8 cellular contexts compared by ENCODE assay signal in the genomic region with DNA sequence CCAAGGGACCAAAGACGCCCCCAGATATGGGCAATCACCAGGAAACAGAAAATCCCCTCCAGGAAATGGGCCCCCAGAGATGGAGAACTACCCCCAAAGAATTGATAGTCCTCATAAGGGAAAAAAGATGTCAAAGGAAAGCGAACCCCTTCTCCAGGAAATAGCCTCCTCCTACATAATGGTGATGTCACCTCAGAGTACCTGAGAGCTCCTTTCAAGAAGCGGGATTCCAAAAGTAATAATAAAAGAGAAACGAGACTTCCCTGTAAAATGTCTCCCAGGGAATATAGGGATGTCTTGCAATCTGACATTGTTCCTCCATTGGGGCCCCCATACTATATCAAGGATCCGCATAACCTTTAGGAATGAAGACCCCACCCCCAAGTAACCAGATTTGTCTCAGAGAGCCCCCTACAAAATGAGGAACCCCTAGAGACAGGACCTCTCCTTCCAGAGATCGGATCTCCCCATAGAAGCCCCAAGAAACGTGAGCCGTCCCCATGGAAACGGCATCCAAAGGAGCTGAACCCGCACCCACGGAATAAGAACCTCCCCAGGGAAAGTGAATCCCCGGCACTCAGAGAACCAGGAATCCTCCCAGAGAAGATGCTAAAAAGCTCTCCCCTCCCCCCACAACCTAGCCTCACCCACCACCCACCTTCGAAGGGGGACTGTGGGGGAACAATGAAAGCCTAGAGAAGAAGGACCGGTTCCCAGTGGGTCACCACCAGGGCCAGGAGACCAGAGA. TPM values are rescaled to one million over a fixed set of nuclear protein-coding genes. Genes with fewer than 3 reads are reported as not detected.
DNase-seq lines count a peak whose midpoint lies in the region; ATAC-seq and TF ChIP-seq lines count a peak whose summit lies in the region.

No MANE protein-coding gene starts in this region.

- no peak for TF ChIP-seq CTCF in heart left ventricle (IDR thresholded peaks at IDR 0.05)
- TF ChIP-seq CTCF in right lobe of liver (IDR thresholded peaks at IDR 0.05): no peak
- no peak for TF ChIP-seq CTCF in tibial nerve (IDR thresholded peaks at IDR 0.05)

- no peaks in the 10 kb centered on the region for H3K9me3 ChIP-seq in heart left ventricle
- no peaks in the 10 kb centered on the region for H3K9me3 ChIP-seq in right lobe of liver
- no peaks in the 10 kb centered on the region for H3K9me3 ChIP-seq in tibial nerve

- peaks cover 21% of the 10 kb centered on the region for H3K36me3 Mint-ChIP-seq in activated naive CD8-positive, alpha-beta T cell treated with anti-CD3 and anti-CD28 coated beads, Interleukin-2, amount 50 U/mL, for 24 hours (ENCODE audit: low read depth)

- no peak for TF ChIP-seq POLR2A in heart left ventricle (IDR thresholded peaks at IDR 0.05)
- no peak for TF ChIP-seq POLR2A in right lobe of liver (IDR thresholded peaks at IDR 0.05)
- no peak for TF ChIP-seq POLR2A in tibial nerve (IDR thresholded peaks at IDR 0.05)

- peaks cover 8 to 54% (median 33%) of the 10 kb centered on the region in 12 donors for H3K4me1 ChIP-seq in heart left ventricle
- peaks cover 0 to 11% (median 3%) of the 10 kb centered on the region in 4 donors for H3K4me1 ChIP-seq in right lobe of liver
- H3K4me1 ChIP-seq in tibial nerve: peaks cover 0 to 49% (median 34%) of the 10 kb centered on the region in 4 donors

- H3K27ac ChIP-seq in heart left ventricle (peak overlapping the region in 11 of 12 donors; percentile 19 to 91 (median 85)), right lobe of liver (peak overlapping the region; percentile 36 to 69 (median 57)), tibial nerve (peak overlapping the region; percentile 80 to 96 (median 92))

- H3K4me3 ChIP-seq in heart left ventricle: peak overlapping the region; percentile 66 to 90 (median 82)
- H3K4me3 ChIP-seq in right lobe of liver: peak overlapping the region; percentile 57 to 80 (median 66)
- H3K4me3 ChIP-seq in tibial nerve: peak overlapping the region; percentile 56 to 97 (median 78)

- H3K27ac Mint-ChIP-seq in activated naive CD8-positive, alpha-beta T cell treated with anti-CD3 and anti-CD28 coated beads, Interleukin-2, amount 50 U/mL, for 24 hours: peak overlapping the region; percentile 100

- 20 to 26% (median 23%) methylated on average over 13 to 14 of the region's 14 CpGs for WGBS in heart left ventricle, 4 donors
- 11% methylated on average over 13 of the region's 14 CpGs for WGBS in right lobe of liver (ENCODE audit: insufficient coverage, low coverage, low lambda C conversion rate, missing lambda C conversion rate)
- 15 to 19% methylated on average over 14 of the region's 14 CpGs for WGBS in tibial nerve, 2 donors

- TF ChIP-seq EP300 in tibial nerve (IDR thresholded peaks at IDR 0.05): no peak

- no peaks in the 10 kb centered on the region for H3K9me3 Mint-ChIP-seq in activated naive CD8-positive, alpha-beta T cell treated with anti-CD3 and anti-CD28 coated beads, Interleukin-2, amount 50 U/mL, for 24 hours

- no peaks in the 10 kb centered on the region for H3K27me3 Mint-ChIP-seq in activated naive CD8-positive, alpha-beta T cell treated with anti-CD3 and anti-CD28 coated beads, Interleukin-2, amount 50 U/mL, for 24 hours

- H3K27me3 ChIP-seq in heart left ventricle (no peaks in the 10 kb centered on the region), right lobe of liver (no peaks in the 10 kb centered on the region), tibial nerve (no peaks in the 10 kb centered on the region)

- DNase-seq in heart left ventricle: no peak
- DNase-seq in left ventricle myocardium superior: no peak
- DNase-seq in activated naive CD8-positive, alpha-beta T cell treated with anti-CD3 and anti-CD28 coated beads, Interleukin-2, amount 50 U/mL, for 24 hours: peak; percentile 25
- DNase-seq in right lobe of liver: no peak
- no peak for DNase-seq in tibial nerve (ENCODE audit: low spot score in 2 of 2)
- no peak for DNase-seq in occipital lobe (lab: John Stamatoyannopoulos, UW)
- DNase-seq in cerebellar cortex (ENCODE audit: low spot score): no peak
- no peak for DNase-seq in GM19240 (ENCODE audit: insufficient read length, low spot score)

- peaks cover 0 to 5% (median 0%) of the 10 kb centered on the region in 9 donors for H3K36me3 ChIP-seq in heart left ventricle
- H3K36me3 ChIP-seq in right lobe of liver: no peaks in the 10 kb centered on the region
- peaks cover 0 to 7% (median 1%) of the 10 kb centered on the region in 3 donors for H3K36me3 ChIP-seq in tibial nerve

- ATAC-seq in heart left ventricle: no peak
- ATAC-seq in left ventricle myocardium superior: no peak
- ATAC-seq in activated naive CD8-positive, alpha-beta T cell treated with anti-CD3 and anti-CD28 coated beads, Interleukin-2, amount 50 U/mL, for 24 hours: no peak
- no peak for ATAC-seq in right lobe of liver

- H3K4me1 Mint-ChIP-seq in activated naive CD8-positive, alpha-beta T cell treated with anti-CD3 and anti-CD28 coated beads, Interleukin-2, amount 50 U/mL, for 24 hours: peaks cover 52% of the 10 kb centered on the region

- H3K4me3 Mint-ChIP-seq in activated naive CD8-positive, alpha-beta T cell treated with anti-CD3 and anti-CD28 coated beads, Interleukin-2, amount 50 U/mL, for 24 hours: peak overlapping the region; percentile 98

- intact Hi-C loops in heart left ventricle (cut with DNase I) (loop anchor here in 8 of 10 donors (2.0 to 10.0 kb wide), 9 partner anchors 63 to 166 kb away; a partner anchor contains a TSS), left ventricle myocardium superior (cut with micrococcal nuclease) (no loop called here), right lobe of liver (cut with DNase I) (no loop called here)

RNA-seq across cellular contexts. Expression of a gene that starts 0.9 kb away (rescaled TPM):
- total RNA-seq in heart left ventricle: 10 to 100 TPM in 6 of 9 donors, 1 to 10 TPM in 3; 6.8 to 19.9 (median 11.8) TPM
- 10 to 100 TPM; 11.1 to 28.0 TPM for polyA plus RNA-seq in heart left ventricle
- 8.3 TPM for total RNA-seq in left ventricle myocardium superior
- 1 to 10 TPM in 4 of 6 experiments, under 1 TPM in 2; 0.97 to 2.8 (median 2.0) TPM for total RNA-seq in right lobe of liver
- 10 to 100 TPM; 14.4 to 20.2 (median 15.9) TPM for total RNA-seq in tibial nerve
- total RNA-seq in occipital lobe: 83.6 TPM

RNA-seq across cellular contexts. Expression of a gene that starts 2.1 kb away (rescaled TPM):
- total RNA-seq in heart left ventricle (10 to 100 TPM in 6 of 9 donors, 1 to 10 TPM in 3; 6.7 to 13.0 (median 10.4) TPM), left ventricle myocardium superior (9.3 TPM), right lobe of liver (1 to 10 TPM; 5.8 to 9.6 (median 8.5) TPM), tibial nerve (10 to 100 TPM; 22.9 to 27.9 (median 23.3) TPM), occipital lobe (4.1 TPM)
- 10 to 100 TPM in 1 of 2 donors, 1 to 10 TPM in 1; 9.8 to 15.0 TPM for polyA plus RNA-seq in heart left ventricle

RNA-seq across cellular contexts. Expression of a gene that starts 19.2 kb away (rescaled TPM):
- 1 to 10 TPM in 1 of 9 donors, not detected in 8; 3.6 TPM for total RNA-seq in heart left ventricle
- not detected for polyA plus RNA-seq in heart left ventricle
- not detected for total RNA-seq in left ventricle myocardium superior
- 1 to 10 TPM in 2 of 6 experiments, under 1 TPM in 4; 0.35 to 2.5 (median 0.75) TPM for total RNA-seq in right lobe of liver
- not detected for total RNA-seq in tibial nerve
- total RNA-seq in occipital lobe: not detected

RNA-seq across cellular contexts. Expression of a gene that starts 24.2 kb away (rescaled TPM):
- total RNA-seq in heart left ventricle (10 to 100 TPM; 47.3 to 76.1 (median 55.3) TPM), left ventricle myocardium superior (61.4 TPM), right lobe of liver (10 to 100 TPM in 4 of 6 experiments, 1 to 10 TPM in 2; 8.1 to 19.7 (median 11.8) TPM), tibial nerve (10 to 100 TPM; 11.5 to 27.8 (median 17.8) TPM), occipital lobe (11.7 TPM)
- 10 to 100 TPM; 55.9 to 83.5 TPM for polyA plus RNA-seq in heart left ventricle

RNA-seq across cellular contexts. Expression of a gene that starts 50.6 kb away (rescaled TPM):
- total RNA-seq in heart left ventricle: 1 to 10 TPM in 1 of 9 donors, under 1 TPM in 5, not detected in 3; 0.23 to 1.7 (median 0.32) TPM
- under 1 TPM in 1 of 2 donors, not detected in 1; 0.10 TPM for polyA plus RNA-seq in heart left ventricle
- total RNA-seq in left ventricle myocardium superior: not detected
- total RNA-seq in right lobe of liver: under 1 TPM in 5 of 6 experiments, not detected in 1; 0.20 to 0.43 (median 0.35) TPM
- total RNA-seq in tibial nerve: under 1 TPM in 1 of 4 donors, not detected in 3; 0.84 TPM
- 0.31 TPM for total RNA-seq in occipital lobe

Comparison
In these comparisons a context has a peak if more than half of its experiments do, and no peak if none do; other contexts are left out.
1. intact Hi-C loops: an anchor here in heart left ventricle (2.0 to 10.0 kb wide); none called in left ventricle myocardium superior and right lobe of liver.